26 cellular contexts compared by ENCODE assay signal in genomic region chrX:103360916-103361315, GRCh38.
"Had no signal": no experiment of that assay in that cellular context is flagged by ENCODE, and none has a peak within 500 bp of the region (broad histone marks: within the 10 kb centered on the region; RNA-seq: fewer than 3 reads in every experiment).

No MANE protein-coding gene starts in this region.

- H3K27ac Mint-ChIP-seq: effector memory CD8-positive, alpha-beta T cell; memory B cell; neural progenitor cell; stimulated activated effector memory CD8-positive, alpha-beta T cell treated with anti-CD3 and anti-CD28 coated beads, Interleukin-12 subunit alpha, Interleukin-12 subunit beta, amount 100 ng/mL, for 72 hours; type B pancreatic cell had no signal

- H3K4me2 ChIP-seq: hepatocyte, neural progenitor cell had no signal

- H3K27me3 ChIP-seq: gastrocnemius medialis, hepatocyte, neural progenitor cell, sigmoid colon, tibial artery had no signal

- H3K27ac ChIP-seq: epithelial cell of prostate, gastrocnemius medialis, heart left ventricle, hepatocyte, neural progenitor cell, psoas muscle, sigmoid colon, stomach, tibial artery had no signal

- H3K4me1 ChIP-seq: gastrocnemius medialis, psoas muscle, tibial artery had no signal

- DNase-seq: cortex of kidney; effector memory CD8-positive, alpha-beta T cell; foreskin fibroblast; gastrocnemius medialis; heart left ventricle; kidney; mucosa of descending colon; naive B cell; psoas muscle; right cardiac atrium; sigmoid colon; stimulated activated CD4-positive, alpha-beta T cell treated with anti-CD3 and anti-CD28 coated beads, Interleukin-2, amount 100 ng/mL, for 24 hours; stimulated activated CD4-positive, alpha-beta T cell treated with anti-CD3 and anti-CD28 coated beads, Interleukin-4, amount 100 ng/mL, for 24 hours; stimulated activated naive CD4-positive, alpha-beta T cell treated with Interleukin-2 at 50 U/mL for 16 hours; stomach; tibial artery had no signal

- H3K9ac ChIP-seq: neural progenitor cell had no signal

- H3K9me3 Mint-ChIP-seq: effector memory CD8-positive, alpha-beta T cell; memory B cell; neural progenitor cell; stimulated activated effector memory CD8-positive, alpha-beta T cell treated with anti-CD3 and anti-CD28 coated beads, Interleukin-12 subunit alpha, Interleukin-12 subunit beta, amount 100 ng/mL, for 72 hours; type B pancreatic cell had no signal

- H3K27me3 Mint-ChIP-seq: type B pancreatic cell had no signal

- H3K36me3 Mint-ChIP-seq: memory B cell; stimulated activated effector memory CD8-positive, alpha-beta T cell treated with anti-CD3 and anti-CD28 coated beads, Interleukin-12 subunit alpha, Interleukin-12 subunit beta, amount 100 ng/mL, for 72 hours had no signal

- H2AFZ ChIP-seq: hepatocyte, neural progenitor cell had no signal

- ATAC-seq: effector memory CD8-positive, alpha-beta T cell; esophagus mucosa; gastrocnemius medialis; heart left ventricle; left lobe of liver; mucosa of descending colon; psoas muscle; stimulated activated effector memory CD8-positive, alpha-beta T cell treated with anti-CD3 and anti-CD28 coated beads, Interleukin-12 subunit alpha, Interleukin-12 subunit beta, amount 100 ng/mL, for 72 hours had no signal

- H3K36me3 ChIP-seq: gastrocnemius medialis, sigmoid colon, stomach, tibial artery had no signal

- H3K4me3 Mint-ChIP-seq: effector memory CD8-positive, alpha-beta T cell; memory B cell; naive B cell; nephron; neural progenitor cell; stimulated activated effector memory CD8-positive, alpha-beta T cell treated with anti-CD3 and anti-CD28 coated beads, Interleukin-12 subunit alpha, Interleukin-12 subunit beta, amount 100 ng/mL, for 72 hours; type B pancreatic cell had no signal

- H3K9me3 ChIP-seq: gastrocnemius medialis, heart left ventricle, mucosa of descending colon, psoas muscle, sigmoid colon, stomach, tibial artery had no signal

- H3K4me3 ChIP-seq: gastrocnemius medialis, heart left ventricle, hepatocyte, lung, mucosa of descending colon, neural progenitor cell, psoas muscle, sigmoid colon, stomach, tibial artery had no signal
